Comparison of ENCODE assay signal across 1 cellular context in genomic region chr17:19336938-19337711, GRCh38.
TF ChIP-seq lines count a peak whose summit lies in the region.

No MANE protein-coding gene starts in this region.

TF ChIP-seq in H1, 55 proteins besides CTCF, POLR2A, EP300 and RAD21:
- TF ChIP-seq MAX (IDR thresholded peaks at IDR 0.05): peak; percentile 64
- no peak for TF ChIP-seq EZH2 (IDR thresholded peaks at IDR 0.05; ENCODE audit: low read depth, low read length, severe bottlenecking)
- 0 out of 2 replicates have a peak, but pooled peaks have one; percentile 28 for TF ChIP-seq E2F6 (IDR thresholded peaks at IDR 0.05)
- TF ChIP-seq POLR2AphosphoS5 (IDR thresholded peaks at IDR 0.05; ENCODE audit: low read depth, low read length): 0 out of 2 replicates have a peak, but pooled peaks have one; percentile 30
